21 cellular contexts compared by ENCODE assay signal in genomic region chr15:44082558-44083151, GRCh38.
DNase-seq lines count a peak whose midpoint lies in the region; ATAC-seq, FAIRE-seq and TF ChIP-seq lines count a peak whose summit lies in the region.
"Had no signal": no experiment of that assay in that cellular context is flagged by ENCODE, and none has a peak within 500 bp of the region (broad histone marks: within the 10 kb centered on the region; RNA-seq: fewer than 3 reads in every experiment).

No MANE protein-coding gene starts in this region.

- H3K79me2 ChIP-seq in fibroblast of lung (ENCODE audit: control insufficient read depth, insufficient read depth, low read length) = no peaks in the 10 kb centered on the region

- H4K5ac ChIP-seq in IMR-90 (ENCODE audit: low read depth, low read length) = no peak overlapping the region

- in situ Hi-C loops in IMR-90 (cut with MboI; ENCODE audit: low sequenced_read_pairs) = no loop called here

- POLR2A ChIA-PET in IMR-90 (lab: Charles Lee; ENCODE audit: unreplicated experiment) = no interaction called here

- peak overlapping the region; percentile 17; the same call in 1 of the 2 replicates for H2BK120ac ChIP-seq in IMR-90 (ENCODE audit: low read depth, low read length)

- no peak for ATAC-seq in IMR-90 (ENCODE audit: low read depth)
- ATAC-seq in HG03442 (IDR thresholded peaks at IDR 0.05; ENCODE audit: unreplicated experiment) = no peak
- no peak for ATAC-seq in HG03097 (IDR thresholded peaks at IDR 0.05; ENCODE audit: low FRiP score, unreplicated experiment)
- ATAC-seq: activated CD4-positive, alpha-beta T cell treated with anti-CD3 and anti-CD28 coated beads for 36 hours; foreskin keratinocyte; right lobe of liver had no signal

- H2AFZ ChIP-seq in IMR-90 (replicated peaks; ENCODE audit: low read length, poor library complexity) (no peak overlapping the region), fibroblast of lung (ENCODE audit: low read length) (no peak overlapping the region)

- no peak overlapping the region for H2AK9ac ChIP-seq in IMR-90 (replicated peaks; ENCODE audit: low read depth, low read length, poor library complexity)

- H2BK5ac ChIP-seq in IMR-90 (ENCODE audit: low read depth, low read length, poor library complexity, severe bottlenecking) = no peak overlapping the region

- H3K79me1 ChIP-seq in IMR-90 (ENCODE audit: low read depth in 1 of 2, low read length in 2 of 2) = peaks cover 4 to 25% of the 10 kb centered on the region in 2 experiments; a peak in 2 of 4 replicates

- no TSS peak for BruUV-seq in IMR-90 (replicated peaks; lab: Mats Ljungman, UMichigan)

- H3K56ac ChIP-seq in IMR-90 (ENCODE audit: extremely low read depth, insufficient read depth, low read length) = no peak overlapping the region

- no peak overlapping the region for H3K4me3 ChIP-seq in IMR-90 (ENCODE audit: insufficient read depth, low read depth, low read length)
- no peak overlapping the region for H3K4me3 ChIP-seq in adipocyte (ENCODE audit: low read length)
- H3K4me3 ChIP-seq in fibroblast of lung (replicated peaks in 1 of 4; ENCODE audit: control extremely low read depth in 1 of 4, insufficient read depth in 1 of 4, low read depth in 3 of 4, low read length in 4 of 4) = no peak overlapping the region
- H3K4me3 ChIP-seq: BLaER1 treated with 17β-estradiol and CSF1 and Interleukin-3, amounts not matched to agents 10 nM and 100 nM; right lobe of liver had no signal

- no peak overlapping the region for H4K8ac ChIP-seq in IMR-90 (ENCODE audit: low read depth in 2 of 2, low read length in 2 of 2)

- no peak overlapping the region; the same call in 1 of the 2 replicates for H3K23ac ChIP-seq in IMR-90 (ENCODE audit: low read depth, low read length)

- H4K91ac ChIP-seq in IMR-90 (ENCODE audit: insufficient read depth, low read depth, low read length) = no peak overlapping the region

- no peak for TF ChIP-seq RAD21 in IMR-90 (IDR thresholded peaks at IDR 0.05; ENCODE audit: low read length)

- FAIRE-seq in frontal cortex (lab: Jason Lieb, UNC) = no peak
- FAIRE-seq: D721Med, TTC549 had no signal

- H3K9ac ChIP-seq in IMR-90 (ENCODE audit: low read depth, low read length) (no peak overlapping the region), adipocyte (ENCODE audit: low read length) (no peak overlapping the region), fibroblast of lung (ENCODE audit: insufficient read depth, low read length) (no peak overlapping the region)
- H3K9ac ChIP-seq: BLaER1 treated with 17β-estradiol and CSF1 and Interleukin-3, amounts not matched to agents 10 nM and 100 nM had no signal

- no peaks in the 10 kb centered on the region for H3K9me3 ChIP-seq in IMR-90 (ENCODE audit: control insufficient read depth, insufficient read depth, low read length)
- H3K9me3 ChIP-seq in adipocyte (ENCODE audit: control insufficient read depth, low read length) = peaks cover 13% of the 10 kb centered on the region
- no peaks in the 10 kb centered on the region for H3K9me3 ChIP-seq in fibroblast of lung (ENCODE audit: control insufficient read depth, insufficient read depth, low read depth, low read length)
- H3K9me3 ChIP-seq: right lobe of liver had no signal

- H4K20me1 ChIP-seq in IMR-90 (ENCODE audit: insufficient read depth, low read length) (no peaks in the 10 kb centered on the region), fibroblast of lung (ENCODE audit: control insufficient read depth, extremely low read depth, insufficient read depth, low read length) (no peaks in the 10 kb centered on the region)
- H4K20me1 ChIP-seq: BLaER1 treated with 17β-estradiol and CSF1 and Interleukin-3, amounts not matched to agents 10 nM and 100 nM had no signal

- H3K14ac ChIP-seq in IMR-90 (replicated peaks; ENCODE audit: low read depth, low read length) = peak overlapping the region; percentile 29; the same call in 1 of the 2 replicates

- intact Hi-C loops in IMR-90 (cut with micrococcal nuclease) = no loop called here

- H2BK20ac ChIP-seq in IMR-90 (ENCODE audit: low read depth, low read length) = peak overlapping the region; percentile 5; the same call in 1 of the 2 replicates

- no peaks in the 10 kb centered on the region for H3K27me3 ChIP-seq in IMR-90 (ENCODE audit: control insufficient read depth, insufficient read depth, low read length)
- H3K27me3 ChIP-seq in adipocyte (replicated peaks; ENCODE audit: control insufficient read depth, insufficient read depth, low read length) = no peaks in the 10 kb centered on the region
- H3K27me3 ChIP-seq in fibroblast of lung (ENCODE audit: control insufficient read depth, insufficient read depth, low read length) = no peaks in the 10 kb centered on the region
- H3K27me3 ChIP-seq: BLaER1 treated with 17β-estradiol and CSF1 and Interleukin-3, amounts not matched to agents 10 nM and 100 nM; foreskin keratinocyte; right lobe of liver had no signal

- DNase-seq in IMR-90 (peak; percentile 32), adipocyte (ENCODE audit: low read depth) (peak; percentile 57), fibroblast of lung (ENCODE audit: low read depth in 2 of 2) (peak; percentile 37 to 62), frontal cortex (ENCODE audit: low spot score in 2 of 2) (no peak), NCI-H187 treated with DMSO at 0.1 percent for 48 hours (lab: John Stamatoyannopoulos, UW) (no peak)
- DNase-seq: activated CD4-positive, alpha-beta T cell treated with anti-CD3 and anti-CD28 coated beads for 36 hours; activated CD8-positive, alpha-beta memory T cell treated with anti-CD3 and anti-CD28 coated beads, Interleukin-2, amount 50 U/mL, for 4 hours; activated gamma-delta T cell; amniotic stem cell; endodermal cell; foreskin keratinocyte; NCI-H446; NK-92 treated with Interleukin-12 subunit alpha and Interleukin-12 subunit beta, amount 100 ng/mL, for 24 hours; right lobe of liver; RPMI8226; SW 1271 had no signal

- no peak for TF ChIP-seq POLR2A in IMR-90 (IDR thresholded peaks at IDR 0.05; ENCODE audit: low read depth, low read length)

- no peak overlapping the region for H2AK5ac ChIP-seq in IMR-90 (ENCODE audit: low read depth, low read length)

- dilution Hi-C loops in IMR-90 (cut with HindIII; ENCODE audit: low sequenced_read_pairs, unreplicated experiment) = no loop called here

- CTCF ChIA-PET in IMR-90 (lab: Yijun Ruan, JAX) = interaction anchor here (0.8 kb wide), 1 partner anchor 17 kb away, joined by 3 read pairs; no protein-coding TSS in a partner anchor

- H3K4me1 ChIP-seq in IMR-90 (ENCODE audit: control insufficient read depth, insufficient read depth, low read length) (peaks cover 7% of the 10 kb centered on the region), adipocyte (ENCODE audit: control insufficient read depth, insufficient read depth, low read length) (peaks cover 25% of the 10 kb centered on the region), fibroblast of lung (ENCODE audit: control insufficient read depth, extremely low read depth, insufficient read depth, low read length) (peaks cover 5% of the 10 kb centered on the region)
- H3K4me1 ChIP-seq: BLaER1 treated with 17β-estradiol and CSF1 and Interleukin-3, amounts not matched to agents 10 nM and 100 nM; right lobe of liver had no signal

- H3K4me2 ChIP-seq in IMR-90 (ENCODE audit: low read depth, low read length) (no peak overlapping the region), fibroblast of lung (ENCODE audit: extremely low read depth, insufficient read depth, low read length) (no peak overlapping the region)
- H3K4me2 ChIP-seq: BLaER1 treated with 17β-estradiol and CSF1 and Interleukin-3, amounts not matched to agents 10 nM and 100 nM had no signal

- H3K36me3 ChIP-seq in IMR-90 (ENCODE audit: control insufficient read depth, insufficient read depth, low read length) = no peaks in the 10 kb centered on the region
- no peaks in the 10 kb centered on the region for H3K36me3 ChIP-seq in adipocyte (ENCODE audit: control insufficient read depth, insufficient read depth, low read length, severe bottlenecking)
- H3K36me3 ChIP-seq in fibroblast of lung (ENCODE audit: control insufficient read depth, insufficient read depth, low read length) = no peaks in the 10 kb centered on the region
- H3K36me3 ChIP-seq: BLaER1 treated with 17β-estradiol and CSF1 and Interleukin-3, amounts not matched to agents 10 nM and 100 nM; right lobe of liver had no signal

- H3K9me1 ChIP-seq in IMR-90 (ENCODE audit: insufficient read depth, low read length) = peaks cover 2% of the 10 kb centered on the region; the same call in 1 of the 2 replicates

- H2BK15ac ChIP-seq in IMR-90 (ENCODE audit: low read depth, low read length) = no peak overlapping the region

- TF ChIP-seq CTCF in IMR-90 (conservative IDR thresholded peaks at IDR 0.05; ENCODE audit: low read depth, low read length) = no peak
- TF ChIP-seq CTCF in fibroblast of lung (conservative IDR thresholded peaks at IDR 0.05 in 1 of 2, IDR thresholded peaks at IDR 0.05 in 1 of 2; ENCODE audit: low read depth in 1 of 2, low read length in 2 of 2) = no peak

- H3K4ac ChIP-seq in IMR-90 (ENCODE audit: low read depth, low read length) = no peak overlapping the region

- WGBS in IMR-90 (ENCODE audit: extremely low coverage in 2 of 2, insufficient read length in 1 of 2), 2 experiments = no CpG with 5 or more reads among the region's 1 CpG

- H3K27ac ChIP-seq in IMR-90 (ENCODE audit: insufficient read depth, low read length) (no peak overlapping the region; the same call in 1 of the 2 replicates), fibroblast of lung (ENCODE audit: insufficient read depth, low read length) (no peak overlapping the region)
- H3K27ac ChIP-seq: BLaER1 treated with 17β-estradiol and CSF1 and Interleukin-3, amounts not matched to agents 10 nM and 100 nM; foreskin keratinocyte; right lobe of liver had no signal

- H3K18ac ChIP-seq in IMR-90 (ENCODE audit: low read depth, low read length) = no peak overlapping the region

TF ChIP-seq in IMR-90, 13 proteins besides CTCF, POLR2A, EP300 and RAD21:
- no peak for TF ChIP-seq RCOR1 (IDR thresholded peaks at IDR 0.05; ENCODE audit: insufficient replicate concordance, low read length)
- no peak for TF ChIP-seq RFX5 (IDR thresholded peaks at IDR 0.05; ENCODE audit: low read depth, low read length)
- TF ChIP-seq MXI1 (IDR thresholded peaks at IDR 0.05; ENCODE audit: borderline replicate concordance, low read depth, low read length) = no peak
- TF ChIP-seq CEBPB (IDR thresholded peaks at IDR 0.05; ENCODE audit: low read depth, low read length) = peak; percentile 82
- no peak for TF ChIP-seq BHLHE40 (IDR thresholded peaks at IDR 0.05; ENCODE audit: low read depth, low read length)

Comparison
In these comparisons a context has a peak if more than half of its experiments do, and no peak if none do; other contexts are left out.
1. DNase-seq: peak in IMR-90 (single experiment), adipocyte (single experiment) and fibroblast of lung (2 of 2); none in frontal cortex (0 of 2) and NCI-H187 treated with DMSO at 0.1 percent for 48 hours (single experiment).